Comparison of ENCODE assay signal across 19 cellular contexts in genomic region chr9:29332789-29333188, GRCh38.
DNase-seq lines count a peak whose midpoint lies in the region; ATAC-seq and TF ChIP-seq lines count a peak whose summit lies in the region.
"Had no signal": no experiment of that assay in that cellular context is flagged by ENCODE, and none has a peak within 500 bp of the region (broad histone marks: within the 10 kb centered on the region; RNA-seq: fewer than 3 reads in every experiment).

No MANE protein-coding gene starts in this region.

- no peaks in the 10 kb centered on the region for H3K36me3 ChIP-seq in PC-3 (ENCODE audit: low read depth, low read length)
- H3K36me3 ChIP-seq: pancreas had no signal

- no peaks in the 10 kb centered on the region for H3K27me3 ChIP-seq in PC-3 (ENCODE audit: low read length)
- H3K27me3 ChIP-seq: pancreas had no signal

- CTCF ChIA-PET in PC-3 (lab: Charles Lee): no interaction called here
- CTCF ChIA-PET in activated naive CD4-positive, alpha-beta T cell treated with anti-CD3 and anti-CD28 coated beads for 36 hours (lab: Charles Lee): no interaction called here

- intact Hi-C loops in PC-3 (cut with micrococcal nuclease): loop anchor here (2.0 kb wide), 1 partner anchor 64 kb away; no protein-coding TSS in a partner anchor
- intact Hi-C loops in lower leg skin (cut with DNase I; ENCODE audit: low total_unique reads): no loop called here
- intact Hi-C loops in activated naive CD4-positive, alpha-beta T cell treated with anti-CD3 and anti-CD28 coated beads for 36 hours (cut with micrococcal nuclease): no loop called here

- H3K9me3 Mint-ChIP-seq in activated T-cell treated with anti-CD3 and anti-CD28 coated beads, Interleukin-2, amount 50 U/mL, for 72 hours: peaks cover 2 to 4% of the 10 kb centered on the region in 2 donors
- H3K9me3 Mint-ChIP-seq in activated naive CD4-positive, alpha-beta T cell treated with anti-CD3 and anti-CD28 coated beads for 36 hours: peaks cover 1% of the 10 kb centered on the region
- H3K9me3 Mint-ChIP-seq: activated CD4-positive, alpha-beta memory T cell treated with anti-CD3 and anti-CD28 coated beads for 36 hours; activated T-helper 1 cell treated with anti-CD3 and anti-CD28 coated beads, Interleukin-12 subunit alpha, Interleukin-12 subunit beta, Interleukin-2, Interleukin-4 antibody, amounts not matched to agents 30 ng/mL and 10 ng/mL and 1 ng/mL, durations not matched to agents 14 hours and 24 hours and 36 hours had no signal

- POLR2A ChIA-PET in PC-3 (lab: Charles Lee; ENCODE audit: unreplicated experiment): no interaction called here

- no peaks in the 10 kb centered on the region for H3K27me3 Mint-ChIP-seq in activated T-cell treated with anti-CD3 and anti-CD28 coated beads, Interleukin-2, amount 50 U/mL, for 72 hours (ENCODE audit: low read depth)
- no peaks in the 10 kb centered on the region for H3K27me3 Mint-ChIP-seq in activated naive CD4-positive, alpha-beta T cell treated with anti-CD3 and anti-CD28 coated beads for 36 hours (ENCODE audit: low read depth)
- H3K27me3 Mint-ChIP-seq: activated CD4-positive, alpha-beta memory T cell treated with anti-CD3 and anti-CD28 coated beads for 36 hours; stimulated activated naive CD8-positive, alpha-beta T cell treated with anti-CD3 and anti-CD28 coated beads, Interleukin-15, Interleukin-2, amounts not matched to agents 100 ng/mL and 50 ng/mL, for 24 hours had no signal

- peak overlapping the region; percentile 63 for H3K27ac ChIP-seq in PC-3 (ENCODE audit: low read length)
- H3K27ac ChIP-seq: pancreas had no signal

- H2AFZ ChIP-seq in PC-3 (ENCODE audit: low read length): no peak overlapping the region

- H3K4me1 ChIP-seq in PC-3 (ENCODE audit: insufficient read depth, low read length): peaks cover 12% of the 10 kb centered on the region
- H3K4me1 ChIP-seq: pancreas had no signal

- DNase-seq in ELR (ENCODE audit: low read depth): peak; percentile 76
- peak; percentile 79 for DNase-seq in PC-3
- peak; percentile 41 to 88 for DNase-seq in cardiac fibroblast (ENCODE audit: low read depth in 2 of 2)
- peak; percentile 71 for DNase-seq in kidney tubule cell (ENCODE audit: low spot score)
- no peak for DNase-seq in lower leg skin (ENCODE audit: low spot score in 2 of 2)
- no peak for DNase-seq in activated T-cell treated with anti-CD3 and anti-CD28 coated beads, Interleukin-2, amount 50 U/mL, for 72 hours
- no peak for DNase-seq in activated naive CD4-positive, alpha-beta T cell treated with anti-CD3 and anti-CD28 coated beads for 36 hours
- no peak for DNase-seq in amygdala (lab: John Stamatoyannopoulos, UW)
- DNase-seq: activated CD4-positive, alpha-beta memory T cell treated with anti-CD3 and anti-CD28 coated beads for 36 hours; anterior cingulate cortex; DMS 273 treated with DMSO at 0.1 percent for 48 hours; H7; KG1; NCI-H1417 treated with DMSO at 0.1 percent for 48 hours; pancreas; SIG-M5; stimulated activated CD4-positive, alpha-beta T cell treated with anti-CD3 and anti-CD28 coated beads, Interleukin-12 subunit alpha, Interleukin-12 subunit beta, amount 100 ng/mL, for 4 hours had no signal

- BruUV-seq in PC-3 (replicated peaks; lab: Mats Ljungman, UMichigan): no TSS peak

- no peaks in the 10 kb centered on the region for H3K4me1 Mint-ChIP-seq in activated T-cell treated with anti-CD3 and anti-CD28 coated beads, Interleukin-2, amount 50 U/mL, for 72 hours (ENCODE audit: low read depth)
- no peaks in the 10 kb centered on the region for H3K4me1 Mint-ChIP-seq in activated naive CD4-positive, alpha-beta T cell treated with anti-CD3 and anti-CD28 coated beads for 36 hours (ENCODE audit: low read depth)

- H3K9me2 ChIP-seq in PC-3 (replicated peaks; ENCODE audit: low read length): no peaks in the 10 kb centered on the region

- no peak overlapping the region for H3K27ac Mint-ChIP-seq in activated T-cell treated with anti-CD3 and anti-CD28 coated beads, Interleukin-2, amount 50 U/mL, for 72 hours
- no peak overlapping the region for H3K27ac Mint-ChIP-seq in activated naive CD4-positive, alpha-beta T cell treated with anti-CD3 and anti-CD28 coated beads for 36 hours
- H3K27ac Mint-ChIP-seq: activated CD4-positive, alpha-beta memory T cell treated with anti-CD3 and anti-CD28 coated beads for 36 hours; activated T-helper 1 cell treated with anti-CD3 and anti-CD28 coated beads, Interleukin-12 subunit alpha, Interleukin-12 subunit beta, Interleukin-2, Interleukin-4 antibody, amounts not matched to agents 30 ng/mL and 10 ng/mL and 1 ng/mL, durations not matched to agents 14 hours and 24 hours and 36 hours; stimulated activated naive CD8-positive, alpha-beta T cell treated with anti-CD3 and anti-CD28 coated beads, Interleukin-15, Interleukin-2, amounts not matched to agents 100 ng/mL and 50 ng/mL, for 24 hours had no signal

- H3K36me3 Mint-ChIP-seq in activated T-cell treated with anti-CD3 and anti-CD28 coated beads, Interleukin-2, amount 50 U/mL, for 72 hours (ENCODE audit: insufficient read depth in 2 of 2): no peaks in the 10 kb centered on the region
- H3K36me3 Mint-ChIP-seq in activated naive CD4-positive, alpha-beta T cell treated with anti-CD3 and anti-CD28 coated beads for 36 hours (ENCODE audit: low read depth): no peaks in the 10 kb centered on the region
- H3K36me3 Mint-ChIP-seq: activated CD4-positive, alpha-beta memory T cell treated with anti-CD3 and anti-CD28 coated beads for 36 hours had no signal

- no peak overlapping the region for H3K4me3 Mint-ChIP-seq in activated T-cell treated with anti-CD3 and anti-CD28 coated beads, Interleukin-2, amount 50 U/mL, for 72 hours
- H3K4me3 Mint-ChIP-seq in activated naive CD4-positive, alpha-beta T cell treated with anti-CD3 and anti-CD28 coated beads for 36 hours: no peak overlapping the region
- H3K4me3 Mint-ChIP-seq: activated CD4-positive, alpha-beta memory T cell treated with anti-CD3 and anti-CD28 coated beads for 36 hours; activated T-helper 1 cell treated with anti-CD3 and anti-CD28 coated beads, Interleukin-12 subunit alpha, Interleukin-12 subunit beta, Interleukin-2, Interleukin-4 antibody, amounts not matched to agents 30 ng/mL and 10 ng/mL and 1 ng/mL, durations not matched to agents 14 hours and 24 hours and 36 hours; stimulated activated naive CD8-positive, alpha-beta T cell treated with anti-CD3 and anti-CD28 coated beads, Interleukin-15, Interleukin-2, amounts not matched to agents 100 ng/mL and 50 ng/mL, for 24 hours had no signal

- H3K4me2 ChIP-seq in PC-3 (ENCODE audit: low read length): peak overlapping the region; percentile 21; the same call in 1 of the 2 replicates

- no peaks in the 10 kb centered on the region for H3F3A ChIP-seq in PC-3 (ENCODE audit: low read length, unreplicated experiment)

- H3K9ac ChIP-seq in PC-3 (ENCODE audit: low read length): peak overlapping the region; percentile 20; the same call in 1 of the 2 replicates

- no peak for TF ChIP-seq CTCF in PC-3 (conservative IDR thresholded peaks at IDR 0.05; ENCODE audit: low read depth, low read length)
- TF ChIP-seq CTCF in cardiac fibroblast (IDR thresholded peaks at IDR 0.05; ENCODE audit: low read depth, low read length): no peak
- no peak for TF ChIP-seq CTCF in lower leg skin (IDR thresholded peaks at IDR 0.05)

- 59 to 67% methylated on average over 2 of the region's 2 CpGs for WGBS in lower leg skin, 2 donors

- H3K4me3 ChIP-seq in PC-3 (ENCODE audit: low read length): no peak overlapping the region
- no peak overlapping the region for H3K4me3 ChIP-seq in cardiac fibroblast (replicated peaks in 1 of 2; ENCODE audit: low read depth in 2 of 2, low read length in 2 of 2)
- no peak overlapping the region for H3K4me3 ChIP-seq in lower leg skin (ENCODE audit: low read depth, poor library complexity, severe bottlenecking)
- H3K4me3 ChIP-seq: pancreas had no signal

- H3K79me2 ChIP-seq in PC-3 (ENCODE audit: low read length): no peaks in the 10 kb centered on the region

- H3K9me3 ChIP-seq in PC-3 (ENCODE audit: low read length): no peaks in the 10 kb centered on the region
- H3K9me3 ChIP-seq: pancreas had no signal

- H4K20me1 ChIP-seq in PC-3 (ENCODE audit: low read length): no peaks in the 10 kb centered on the region

- peak; percentile 88 for ATAC-seq in PC-3
- no peak for ATAC-seq in activated T-cell treated with anti-CD3 and anti-CD28 coated beads, Interleukin-2, amount 50 U/mL, for 72 hours (replicated peaks in 1 of 2)
- ATAC-seq: pancreas had no signal

- TF ChIP-seq POLR2A in lower leg skin (IDR thresholded peaks at IDR 0.05): no peak

Comparison
In these comparisons a context has a peak if more than half of its experiments do, and no peak if none do; other contexts are left out.
1. DNase-seq: peak in ELR (single experiment), PC-3 (single experiment), cardiac fibroblast (2 of 2) and kidney tubule cell (single experiment); none in lower leg skin (0 of 2), activated T-cell treated with anti-CD3 and anti-CD28 coated beads, Interleukin-2, amount 50 U/mL, for 72 hours (0 of 2), activated naive CD4-positive, alpha-beta T cell treated with anti-CD3 and anti-CD28 coated beads for 36 hours (single experiment) and amygdala (0 of 56).